1 cellular context compared by ENCODE assay signal in the genomic region with DNA sequence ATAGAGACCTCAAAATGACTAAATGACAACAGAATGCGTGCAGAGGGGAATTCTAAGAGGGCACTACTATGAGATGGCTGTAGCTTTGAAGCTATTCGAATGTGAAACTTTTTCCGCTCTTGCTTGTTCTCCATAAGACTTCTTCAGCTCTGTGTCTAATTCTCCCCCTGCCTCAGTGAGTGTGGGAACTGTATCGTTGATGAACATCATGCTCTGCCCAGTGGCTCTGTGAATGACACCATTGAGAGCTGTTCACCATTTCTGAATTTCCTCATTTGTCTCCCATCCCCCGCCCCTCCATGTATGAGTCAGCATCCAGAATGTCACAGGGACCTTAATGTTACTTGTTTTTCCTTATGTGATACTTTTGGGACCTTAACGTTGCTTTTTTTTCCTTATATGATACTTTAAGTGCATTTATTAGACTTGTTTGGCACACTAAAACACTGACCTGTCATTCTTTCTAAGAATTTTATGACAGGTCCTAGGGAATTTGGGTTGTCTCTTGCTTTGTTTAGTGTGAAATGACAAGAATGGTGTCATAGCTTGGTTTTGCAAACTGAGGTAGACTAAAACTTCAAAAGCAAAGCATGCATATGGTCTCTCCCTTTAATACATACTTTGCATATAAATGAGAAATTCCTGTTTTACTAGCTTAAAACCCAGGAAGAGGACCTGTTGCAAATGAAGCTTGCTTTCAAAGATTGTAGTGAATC.
A peak's percentile ranks its signal among the peaks of the same experiment; 100 is the strongest.
TF ChIP-seq lines count a peak whose summit lies in the region.

No MANE protein-coding gene starts in this region.

TF ChIP-seq in K562, 482 proteins besides CTCF, POLR2A, EP300 and RAD21 (continued from another document and continues in another):
- TF ChIP-seq, protein P1, sequence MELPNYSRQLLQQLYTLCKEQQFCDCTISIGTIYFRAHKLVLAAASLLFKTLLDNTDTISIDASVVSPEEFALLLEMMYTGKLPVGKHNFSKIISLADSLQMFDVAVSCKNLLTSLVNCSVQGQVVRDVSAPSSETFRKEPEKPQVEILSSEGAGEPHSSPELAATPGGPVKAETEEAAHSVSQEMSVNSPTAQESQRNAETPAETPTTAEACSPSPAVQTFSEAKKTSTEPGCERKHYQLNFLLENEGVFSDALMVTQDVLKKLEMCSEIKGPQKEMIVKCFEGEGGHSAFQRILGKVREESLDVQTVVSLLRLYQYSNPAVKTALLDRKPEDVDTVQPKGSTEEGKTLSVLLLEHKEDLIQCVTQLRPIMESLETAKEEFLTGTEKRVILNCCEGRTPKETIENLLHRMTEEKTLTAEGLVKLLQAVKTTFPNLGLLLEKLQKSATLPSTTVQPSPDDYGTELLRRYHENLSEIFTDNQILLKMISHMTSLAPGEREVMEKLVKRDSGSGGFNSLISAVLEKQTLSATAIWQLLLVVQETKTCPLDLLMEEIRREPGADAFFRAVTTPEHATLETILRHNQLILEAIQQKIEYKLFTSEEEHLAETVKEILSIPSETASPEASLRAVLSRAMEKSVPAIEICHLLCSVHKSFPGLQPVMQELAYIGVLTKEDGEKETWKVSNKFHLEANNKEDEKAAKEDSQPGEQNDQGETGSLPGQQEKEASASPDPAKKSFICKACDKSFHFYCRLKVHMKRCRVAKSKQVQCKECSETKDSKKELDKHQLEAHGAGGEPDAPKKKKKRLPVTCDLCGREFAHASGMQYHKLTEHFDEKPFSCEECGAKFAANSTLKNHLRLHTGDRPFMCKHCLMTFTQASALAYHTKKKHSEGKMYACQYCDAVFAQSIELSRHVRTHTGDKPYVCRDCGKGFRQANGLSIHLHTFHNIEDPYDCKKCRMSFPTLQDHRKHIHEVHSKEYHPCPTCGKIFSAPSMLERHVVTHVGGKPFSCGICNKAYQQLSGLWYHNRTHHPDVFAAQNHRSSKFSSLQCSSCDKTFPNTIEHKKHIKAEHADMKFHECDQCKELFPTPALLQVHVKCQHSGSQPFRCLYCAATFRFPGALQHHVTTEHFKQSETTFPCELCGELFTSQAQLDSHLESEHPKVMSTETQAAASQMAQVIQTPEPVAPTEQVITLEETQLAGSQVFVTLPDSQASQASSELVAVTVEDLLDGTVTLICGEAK (IDR thresholded peaks at IDR 0.05): 0 out of 2 replicates have a peak, but pooled peaks have one; percentile 16
- TF ChIP-seq, protein P1 (CRISPR knock-in tag; IDR thresholded peaks at IDR 0.05): no peak
- TF ChIP-seq MAFF (IDR thresholded peaks at IDR 0.05; ENCODE audit: low read length) (peak; percentile 84), ZNF263 (CRISPR knock-in tag; IDR thresholded peaks at IDR 0.05; ENCODE audit: borderline replicate concordance) (no peak), SMARCE1 (IDR thresholded peaks at IDR 0.05) (peak; percentile 73), ARID1B (IDR thresholded peaks at IDR 0.05) (peak; percentile 69), SMARCC2 (IDR thresholded peaks at IDR 0.05; ENCODE audit: low read depth) (peak; percentile 69), JUN (IDR thresholded peaks at IDR 0.05; ENCODE audit: borderline replicate concordance, low read depth, low read length) (peak; percentile 88), JUN (CRISPR knock-in tag; IDR thresholded peaks at IDR 0.05; ENCODE audit: borderline replicate concordance) (no peak), RBFOX2 (IDR thresholded peaks at IDR 0.05; ENCODE audit: low read depth, low read length) (no peak), TEAD4 (IDR thresholded peaks at IDR 0.05; ENCODE audit: low read length) (0 out of 2 replicates have a peak, but pooled peaks have one; percentile 20), TEAD4 (CRISPR knock-in tag; IDR thresholded peaks at IDR 0.05; ENCODE audit: borderline replicate concordance) (no peak), ATF7 (IDR thresholded peaks at IDR 0.05) (peak; percentile 49), HDAC1 (IDR thresholded peaks at IDR 0.05) (peak in 1 of 2 experiments; percentile 37; a peak in 1 of 4 replicates), MYC (IDR thresholded peaks at IDR 0.05; ENCODE audit: low read depth, low read length) (0 out of 2 replicates have a peak, but pooled peaks have one; percentile 27), MYC (CRISPR knock-in tag; IDR thresholded peaks at IDR 0.05; ENCODE audit: borderline replicate concordance, low read depth) (no peak), DPF2 (IDR thresholded peaks at IDR 0.05) (peak; percentile 82), SRSF9 (IDR thresholded peaks at IDR 0.05; ENCODE audit: borderline replicate concordance, low read depth, low read length) (no peak), HMG20B (CRISPR knock-in tag; IDR thresholded peaks at IDR 0.05) (no peak), LEF1 (IDR thresholded peaks at IDR 0.05) (0 out of 2 replicates have a peak, but pooled peaks have one; percentile 51), FIP1L1 (IDR thresholded peaks at IDR 0.05; ENCODE audit: low read depth, low read length, poor library complexity, severe bottlenecking) (no peak), YY1 (IDR thresholded peaks at IDR 0.05; ENCODE audit: borderline replicate concordance in 1 of 3, control insufficient read depth in 1 of 3, extremely low read depth in 1 of 3, insufficient read depth in 3 of 3, insufficient read length in 1 of 3, insufficient replicate concordance in 2 of 3, low read depth in 1 of 3, low read length in 2 of 3) (peak in 1 of 3 experiments; percentile 54), MAFK (IDR thresholded peaks at IDR 0.05; ENCODE audit: low read length) (peak; percentile 87), ZFP36 (IDR thresholded peaks at IDR 0.05; ENCODE audit: low read depth, low read length, partially characterized antibody) (no peak), MAZ (CRISPR knock-in tag; conservative IDR thresholded peaks at IDR 0.05 in 1 of 2, IDR thresholded peaks at IDR 0.05 in 1 of 2) (0 out of 4 replicates have a peak, but pooled peaks of 1 of the 2 experiments have one; percentile 45), DDX20 (tag; IDR thresholded peaks at IDR 0.05; ENCODE audit: low read depth) (no peak), EHMT2 (IDR thresholded peaks at IDR 0.05) (peak; percentile 81), PURB (CRISPR knock-in tag; IDR thresholded peaks at IDR 0.05; ENCODE audit: low read depth) (no peak), RCOR1 (IDR thresholded peaks at IDR 0.05; ENCODE audit: borderline replicate concordance in 1 of 2, low read depth in 2 of 2, low read length in 2 of 2) (peak in 1 of 2 experiments; percentile 40; a peak in 1 of 4 replicates)
- TF ChIP-seq, protein P2, sequence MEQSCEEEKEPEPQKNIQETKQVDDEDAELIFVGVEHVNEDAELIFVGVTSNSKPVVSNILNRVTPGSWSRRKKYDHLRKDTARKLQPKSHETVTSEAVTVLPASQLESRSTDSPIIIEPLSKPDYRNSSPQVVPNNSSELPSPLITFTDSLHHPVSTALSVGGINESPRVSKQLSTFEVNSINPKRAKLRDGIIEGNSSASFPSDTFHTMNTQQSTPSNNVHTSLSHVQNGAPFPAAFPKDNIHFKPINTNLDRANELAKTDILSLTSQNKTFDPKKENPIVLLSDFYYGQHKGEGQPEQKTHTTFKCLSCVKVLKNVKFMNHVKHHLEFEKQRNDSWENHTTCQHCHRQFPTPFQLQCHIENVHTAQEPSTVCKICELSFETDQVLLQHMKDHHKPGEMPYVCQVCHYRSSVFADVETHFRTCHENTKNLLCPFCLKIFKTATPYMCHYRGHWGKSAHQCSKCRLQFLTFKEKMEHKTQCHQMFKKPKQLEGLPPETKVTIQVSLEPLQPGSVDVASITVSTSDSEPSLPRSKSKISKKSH (CRISPR knock-in tag; IDR thresholded peaks at IDR 0.05): no peak
- TF ChIP-seq, protein P3, sequence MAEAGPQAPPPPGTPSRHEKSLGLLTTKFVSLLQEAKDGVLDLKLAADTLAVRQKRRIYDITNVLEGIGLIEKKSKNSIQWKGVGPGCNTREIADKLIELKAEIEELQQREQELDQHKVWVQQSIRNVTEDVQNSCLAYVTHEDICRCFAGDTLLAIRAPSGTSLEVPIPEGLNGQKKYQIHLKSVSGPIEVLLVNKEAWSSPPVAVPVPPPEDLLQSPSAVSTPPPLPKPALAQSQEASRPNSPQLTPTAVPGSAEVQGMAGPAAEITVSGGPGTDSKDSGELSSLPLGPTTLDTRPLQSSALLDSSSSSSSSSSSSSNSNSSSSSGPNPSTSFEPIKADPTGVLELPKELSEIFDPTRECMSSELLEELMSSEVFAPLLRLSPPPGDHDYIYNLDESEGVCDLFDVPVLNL (CRISPR knock-in tag; IDR thresholded peaks at IDR 0.05; ENCODE audit: low read depth): no peak
- TF ChIP-seq, protein P4, sequence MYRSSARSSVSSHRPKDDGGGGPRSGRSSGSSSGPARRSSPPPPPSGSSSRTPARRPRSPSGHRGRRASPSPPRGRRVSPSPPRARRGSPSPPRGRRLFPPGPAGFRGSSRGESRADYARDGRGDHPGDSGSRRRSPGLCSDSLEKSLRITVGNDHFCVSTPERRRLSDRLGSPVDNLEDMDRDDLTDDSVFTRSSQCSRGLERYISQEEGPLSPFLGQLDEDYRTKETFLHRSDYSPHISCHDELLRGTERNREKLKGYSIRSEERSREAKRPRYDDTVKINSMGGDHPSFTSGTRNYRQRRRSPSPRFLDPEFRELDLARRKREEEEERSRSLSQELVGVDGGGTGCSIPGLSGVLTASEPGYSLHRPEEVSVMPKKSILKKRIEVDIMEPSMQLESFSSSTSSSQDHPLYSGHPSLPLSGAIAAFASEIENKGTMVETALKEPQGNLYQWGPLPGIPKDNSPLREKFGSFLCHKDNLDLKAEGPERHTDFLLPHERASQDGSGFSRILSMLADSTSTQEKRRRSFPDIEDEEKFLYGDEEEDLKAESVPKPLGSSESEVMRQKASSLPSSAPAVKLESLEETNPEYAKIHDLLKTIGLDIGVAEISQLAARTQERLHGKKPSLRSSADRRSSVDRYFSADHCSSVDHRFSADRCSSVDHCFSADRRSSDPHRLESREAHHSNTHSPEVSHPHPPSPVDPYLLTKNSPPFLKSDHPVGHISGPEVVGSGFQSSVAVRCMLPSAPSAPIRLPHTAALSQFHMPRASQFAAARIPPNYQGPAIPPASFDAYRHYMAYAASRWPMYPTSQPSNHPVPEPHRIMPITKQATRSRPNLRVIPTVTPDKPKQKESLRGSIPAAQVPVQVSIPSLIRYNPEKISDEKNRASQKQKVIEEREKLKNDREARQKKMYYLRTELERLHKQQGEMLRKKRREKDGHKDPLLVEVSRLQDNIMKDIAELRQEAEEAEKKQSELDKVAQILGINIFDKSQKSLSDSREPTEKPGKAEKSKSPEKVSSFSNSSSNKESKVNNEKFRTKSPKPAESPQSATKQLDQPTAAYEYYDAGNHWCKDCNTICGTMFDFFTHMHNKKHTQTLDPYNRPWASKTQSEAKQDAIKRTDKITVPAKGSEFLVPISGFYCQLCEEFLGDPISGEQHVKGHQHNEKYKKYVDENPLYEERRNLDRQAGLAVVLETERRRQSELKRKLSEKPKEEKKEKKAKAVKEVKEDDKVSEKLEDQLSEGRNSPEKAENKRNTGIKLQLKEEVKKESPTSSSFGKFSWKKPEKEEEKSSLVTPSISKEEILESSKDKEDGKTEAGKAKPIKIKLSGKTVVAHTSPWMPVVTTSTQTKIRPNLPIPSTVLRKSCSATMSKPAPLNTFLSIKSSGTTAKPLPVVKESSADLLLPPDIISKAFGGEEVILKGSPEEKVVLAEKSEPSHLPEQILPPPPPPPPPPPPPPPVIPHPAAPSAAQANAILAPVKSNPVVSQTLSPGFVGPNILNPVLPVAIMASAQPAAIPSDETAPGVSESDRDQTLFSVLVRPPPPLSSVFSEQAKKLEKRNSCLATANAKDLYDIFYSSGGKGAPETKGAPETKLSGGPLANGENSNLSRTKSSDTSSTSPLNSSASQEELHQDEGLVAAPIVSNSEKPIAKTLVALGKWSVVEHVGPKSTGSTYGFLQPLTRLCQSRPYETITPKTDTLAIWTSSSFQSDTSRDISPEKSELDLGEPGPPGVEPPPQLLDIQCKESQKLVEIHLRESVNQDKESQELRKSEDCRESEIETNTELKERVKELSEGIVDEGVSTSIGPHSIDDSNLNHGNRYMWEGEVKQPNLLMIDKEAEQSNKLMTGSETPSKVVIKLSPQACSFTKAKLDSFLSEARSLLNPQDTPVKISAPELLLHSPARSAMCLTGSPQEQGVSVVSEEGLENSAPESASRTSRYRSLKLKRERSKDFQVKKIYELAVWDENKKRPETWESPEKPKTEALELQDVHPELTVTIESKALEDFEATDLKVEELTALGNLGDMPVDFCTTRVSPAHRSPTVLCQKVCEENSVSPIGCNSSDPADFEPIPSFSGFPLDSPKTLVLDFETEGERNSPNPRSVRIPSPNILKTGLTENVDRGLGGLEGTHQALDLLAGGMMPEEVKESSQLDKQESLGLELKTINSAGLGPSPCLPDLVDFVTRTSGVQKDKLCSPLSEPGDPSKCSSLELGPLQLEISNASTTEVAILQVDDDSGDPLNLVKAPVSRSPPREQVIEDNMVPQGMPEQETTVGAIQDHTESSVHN (IDR thresholded peaks at IDR 0.05; ENCODE audit: borderline replicate concordance in 1 of 2, low read depth in 1 of 2): 0 out of 4 replicates have a peak, but pooled peaks of 1 of the 2 experiments have one; percentile 38
- TF ChIP-seq, protein P5, sequence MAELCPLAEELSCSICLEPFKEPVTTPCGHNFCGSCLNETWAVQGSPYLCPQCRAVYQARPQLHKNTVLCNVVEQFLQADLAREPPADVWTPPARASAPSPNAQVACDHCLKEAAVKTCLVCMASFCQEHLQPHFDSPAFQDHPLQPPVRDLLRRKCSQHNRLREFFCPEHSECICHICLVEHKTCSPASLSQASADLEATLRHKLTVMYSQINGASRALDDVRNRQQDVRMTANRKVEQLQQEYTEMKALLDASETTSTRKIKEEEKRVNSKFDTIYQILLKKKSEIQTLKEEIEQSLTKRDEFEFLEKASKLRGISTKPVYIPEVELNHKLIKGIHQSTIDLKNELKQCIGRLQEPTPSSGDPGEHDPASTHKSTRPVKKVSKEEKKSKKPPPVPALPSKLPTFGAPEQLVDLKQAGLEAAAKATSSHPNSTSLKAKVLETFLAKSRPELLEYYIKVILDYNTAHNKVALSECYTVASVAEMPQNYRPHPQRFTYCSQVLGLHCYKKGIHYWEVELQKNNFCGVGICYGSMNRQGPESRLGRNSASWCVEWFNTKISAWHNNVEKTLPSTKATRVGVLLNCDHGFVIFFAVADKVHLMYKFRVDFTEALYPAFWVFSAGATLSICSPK (IDR thresholded peaks at IDR 0.05; ENCODE audit: borderline replicate concordance): no peak
